ENCODE assay signal across 8 cellular contexts in the genomic region with DNA sequence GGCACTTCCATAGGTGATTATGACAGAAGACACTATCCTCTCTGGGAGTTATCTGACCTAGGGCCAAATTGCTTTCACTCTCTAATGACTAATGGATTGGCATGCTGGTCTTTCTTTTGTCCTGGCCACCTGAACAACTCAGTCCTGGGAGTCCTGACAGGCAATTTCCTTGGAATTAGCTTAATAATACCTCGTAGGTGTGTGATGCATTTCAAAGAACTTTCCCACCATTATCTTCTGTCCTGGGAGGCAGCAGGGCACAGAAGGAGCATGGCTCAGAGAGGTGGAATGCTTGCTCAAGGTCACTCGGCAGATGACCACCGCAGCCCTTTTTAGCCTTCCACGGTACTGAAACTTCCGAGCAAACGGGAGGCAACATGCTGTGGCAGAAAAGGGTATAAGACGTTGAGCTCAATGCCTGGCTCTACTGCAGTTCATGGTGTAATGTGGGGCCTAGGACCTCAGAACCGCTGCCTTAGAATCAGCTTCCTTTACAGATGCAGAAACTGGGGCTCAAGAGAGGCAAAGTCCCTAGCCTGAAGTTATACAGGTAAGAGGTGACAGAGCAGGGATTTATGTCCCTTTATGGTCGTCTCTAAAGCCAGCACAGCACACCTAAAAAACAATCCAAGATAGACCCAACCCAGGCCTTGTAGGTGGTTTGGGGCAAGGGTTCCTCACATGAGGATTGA. TPM values are rescaled to one million over a fixed set of nuclear protein-coding genes. Genes with fewer than 3 reads are reported as not detected.
DNase-seq lines count a peak whose midpoint lies in the region; ATAC-seq and TF ChIP-seq lines count a peak whose summit lies in the region.

No MANE protein-coding gene starts in this region.

- no peak for TF ChIP-seq CTCF in dorsolateral prefrontal cortex (IDR thresholded peaks at IDR 0.05 in 54 of 56, conservative IDR thresholded peaks at IDR 0.05 in 2 of 56; ENCODE audit: low read depth in 1 of 56, partially characterized antibody in 56 of 56)

- H3K27me3 ChIP-seq in dorsolateral prefrontal cortex: peaks cover 0 to 36% (median 7%) of the 10 kb centered on the region in 45 donors

- H3K27ac ChIP-seq in dorsolateral prefrontal cortex: peak overlapping the region in 55 of 59 donors; percentile 41 to 96 (median 90)

- POLR2A ChIA-PET in naive thymus-derived CD8-positive, alpha-beta T cell (lab: Charles Lee): interaction anchor here (0.9 to 21.9 kb wide), 16 partner anchors 8 to 78 kb away, joined by 3 to 612 read pairs (median 8); a partner anchor contains a TSS

- peak overlapping the region in 53 of 59 donors; percentile 0 to 95 (median 72) for H3K4me3 ChIP-seq in dorsolateral prefrontal cortex

- ATAC-seq in naive thymus-derived CD8-positive, alpha-beta T cell: no peak
- ATAC-seq in HG03025 (IDR thresholded peaks at IDR 0.05; ENCODE audit: low FRiP score, unreplicated experiment): no peak

- H3K27me3 Mint-ChIP-seq in naive thymus-derived CD8-positive, alpha-beta T cell: no peaks in the 10 kb centered on the region

- peaks cover 0 to 10% (median 3%) of the 10 kb centered on the region in 3 donors for H3K36me3 Mint-ChIP-seq in naive thymus-derived CD8-positive, alpha-beta T cell

- DNase-seq in ELF-1 (ENCODE audit: low read depth, low spot score): peak; percentile 94
- DNase-seq in NCI-H446 (lab: John Stamatoyannopoulos, UW): peak; percentile 78 to 84
- DNase-seq in dorsolateral prefrontal cortex: no peak
- DNase-seq in naive thymus-derived CD8-positive, alpha-beta T cell: peak in 2 of 10 donors; percentile 23 to 34
- DNase-seq in NCI-H2171 (lab: John Stamatoyannopoulos, UW): no peak
- DNase-seq in stimulated activated naive CD4-positive, alpha-beta T cell treated with Interleukin-2 at 50 U/mL for 16 hours (lab: John Stamatoyannopoulos, UW): no peak
- DNase-seq in anterior cingulate cortex (lab: John Stamatoyannopoulos, UW): no peak

- H3K4me3 Mint-ChIP-seq in naive thymus-derived CD8-positive, alpha-beta T cell: peak overlapping the region; percentile 85 to 97 (median 94)

- peaks cover 40 to 75% (median 68%) of the 10 kb centered on the region in 4 donors for H3K4me1 Mint-ChIP-seq in naive thymus-derived CD8-positive, alpha-beta T cell

- H3K9me3 Mint-ChIP-seq in naive thymus-derived CD8-positive, alpha-beta T cell: no peaks in the 10 kb centered on the region

- peak overlapping the region; percentile 81 to 97 (median 96) for H3K27ac Mint-ChIP-seq in naive thymus-derived CD8-positive, alpha-beta T cell

- intact Hi-C loops in dorsolateral prefrontal cortex (cut with DNase I): no loop called here

RNA-seq across cellular contexts. Expression of a gene that starts 3.2 kb away (rescaled TPM):
- total RNA-seq in dorsolateral prefrontal cortex: 100 to 1,000 TPM in 13 of 120 experiments, 10 to 100 TPM in 107; 20.5 to 247 (median 59.8) TPM
- total RNA-seq in naive thymus-derived CD8-positive, alpha-beta T cell: 10 to 100 TPM; 60.9 to 64.8 TPM
- 1 to 10 TPM; 2.7 to 10.0 (median 4.6) TPM for polyA plus RNA-seq in naive thymus-derived CD8-positive, alpha-beta T cell

RNA-seq across cellular contexts. Expression of a gene that starts 25.1 kb away (rescaled TPM):
- 1 to 10 TPM in 1 of 120 experiments, under 1 TPM in 37, not detected in 82; 0.07 to 1.1 (median 0.15) TPM for total RNA-seq in dorsolateral prefrontal cortex
- total RNA-seq in naive thymus-derived CD8-positive, alpha-beta T cell: under 1 TPM; 0.10 to 0.14 TPM
- under 1 TPM in 2 of 3 donors, not detected in 1; 0.05 to 0.14 TPM for polyA plus RNA-seq in naive thymus-derived CD8-positive, alpha-beta T cell

Comparison
In these comparisons a context has a peak if more than half of its experiments do, and no peak if none do; other contexts are left out.
1. DNase-seq: peak in ELF-1 (single experiment) and NCI-H446 (2 of 2); none in dorsolateral prefrontal cortex (0 of 10), NCI-H2171 (single experiment), stimulated activated naive CD4-positive, alpha-beta T cell treated with Interleukin-2 at 50 U/mL for 16 hours (single experiment) and anterior cingulate cortex (0 of 58).